Comparison of ENCODE assay signal across 8 cellular contexts in genomic region chr1:200971955-200972711, GRCh38. TPM values are rescaled to one million over a fixed set of nuclear protein-coding genes. Genes with fewer than 3 reads are reported as not detected.
DNase-seq lines count a peak whose midpoint lies in the region; ATAC-seq and TF ChIP-seq lines count a peak whose summit lies in the region.

No MANE protein-coding gene starts in this region.

- H3K27me3 Mint-ChIP-seq in chondrocyte (ENCODE audit: low read depth) = no peaks in the 10 kb centered on the region

- TF ChIP-seq CTCF in chondrocyte (IDR thresholded peaks at IDR 0.05) (peak; percentile 99), liver (IDR thresholded peaks at IDR 0.05; ENCODE audit: low read depth, low read length, missing input control) (peak; percentile 78)

- H3K27ac Mint-ChIP-seq in chondrocyte (ENCODE audit: unreplicated experiment) = no peak overlapping the region

- H3K4me3 ChIP-seq in liver (ENCODE audit: low read depth in 1 of 3, low read length in 3 of 3) = no peak overlapping the region

- DNase-seq in NCI-H1436 (lab: John Stamatoyannopoulos, UW) (peak; percentile 62), NCI-H1436 treated with DMSO at 0.1 percent for 48 hours (lab: John Stamatoyannopoulos, UW) (no peak), NCI-H2081 treated with DMSO at 0.1 percent for 48 hours (lab: John Stamatoyannopoulos, UW) (peak; percentile 53), chondrocyte (ENCODE audit: low spot score) (no peak)
- DNase-seq in activated CD4-positive, CD25-positive, alpha-beta regulatory T cell treated with anti-CD3 and anti-CD28 coated beads, Interleukin-2, amount 50 U/mL, for 72 hours = peak; percentile 70
- peak; percentile 37 to 50 (median 45) for DNase-seq in stimulated activated CD4-positive, alpha-beta T cell treated with anti-CD3 and anti-CD28 coated beads, TNF-alpha, amount 100 ng/mL, for 24 hours (ENCODE audit: low read depth in 3 of 3)

- peak; percentile 76 to 82 for TF ChIP-seq RAD21 in liver (IDR thresholded peaks at IDR 0.05)

- H3K4me1 ChIP-seq in liver (ENCODE audit: control insufficient read depth in 4 of 4, insufficient read depth in 4 of 4, low read length in 3 of 4) = no peaks in the 10 kb centered on the region

- no peaks in the 10 kb centered on the region for H3K4me1 Mint-ChIP-seq in chondrocyte (ENCODE audit: low read depth)

- H3K27me3 ChIP-seq in liver (ENCODE audit: control insufficient read depth in 4 of 4, insufficient read depth in 4 of 4, low read length in 3 of 4) = no peaks in the 10 kb centered on the region

- H3K9ac ChIP-seq in liver (ENCODE audit: low read depth in 1 of 2, low read length in 2 of 2) = no peak overlapping the region

- H3K9me3 ChIP-seq in liver (ENCODE audit: control insufficient read depth in 4 of 4, low read length in 3 of 4) = no peaks in the 10 kb centered on the region

- H3K36me3 ChIP-seq in liver (ENCODE audit: control insufficient read depth in 4 of 4, insufficient read depth in 3 of 4, low read depth in 1 of 4, low read length in 3 of 4) = no peaks in the 10 kb centered on the region

- H3K27ac ChIP-seq in liver (ENCODE audit: low read depth in 1 of 2, low read length in 2 of 2) = no peak overlapping the region

- H3K4me3 Mint-ChIP-seq in chondrocyte (ENCODE audit: unreplicated experiment) = no peak overlapping the region

- H3K36me3 Mint-ChIP-seq in chondrocyte (ENCODE audit: low read depth) = peaks cover 2% of the 10 kb centered on the region

- ATAC-seq in GM19455 (IDR thresholded peaks at IDR 0.05; ENCODE audit: unreplicated experiment) = no peak

- WGBS in liver = 58% methylated on average over 34 of the region's 34 CpGs

- no peaks in the 10 kb centered on the region for H3K9me3 Mint-ChIP-seq in chondrocyte (ENCODE audit: low read depth)

TF ChIP-seq in liver, 16 proteins besides CTCF, POLR2A, EP300 and RAD21:
- TF ChIP-seq GABPA (IDR thresholded peaks at IDR 0.05 in 1 of 2, conservative IDR thresholded peaks at IDR 0.05 in 1 of 2) (no peak), JUND (IDR thresholded peaks at IDR 0.05) (no peak), REST (IDR thresholded peaks at IDR 0.05) (no peak), FOXA2 (IDR thresholded peaks at IDR 0.05) (no peak), ZBTB33 (IDR thresholded peaks at IDR 0.05) (no peak)

RNA-seq across cellular contexts. Expression of gene KIF21B, which starts 51.4 kb away (rescaled TPM):
- total RNA-seq in chondrocyte (1.1 to 2.6 TPM (median 2.6 TPM) in 3 replicates), liver (1 to 10 TPM; 1.6 to 1.9 TPM)
- polyA plus RNA-seq in liver = under 1 TPM; 0.42 to 0.45 TPM

Comparison
In these comparisons a context has a peak if more than half of its experiments do, and no peak if none do; other contexts are left out.
1. DNase-seq: peak in NCI-H1436 (single experiment), NCI-H2081 treated with DMSO at 0.1 percent for 48 hours (single experiment), activated CD4-positive, CD25-positive, alpha-beta regulatory T cell treated with anti-CD3 and anti-CD28 coated beads, Interleukin-2, amount 50 U/mL, for 72 hours (single experiment) and stimulated activated CD4-positive, alpha-beta T cell treated with anti-CD3 and anti-CD28 coated beads, TNF-alpha, amount 100 ng/mL, for 24 hours (3 of 3); none in NCI-H1436 treated with DMSO at 0.1 percent for 48 hours (single experiment) and chondrocyte (single experiment).